8 cellular contexts compared by ENCODE assay signal in genomic region chr20:40945754-40946451, GRCh38.
DNase-seq lines count a peak whose midpoint lies in the region; ATAC-seq and TF ChIP-seq lines count a peak whose summit lies in the region.

No MANE protein-coding gene starts in this region.

- H3K27me3 Mint-ChIP-seq in CD14-positive monocyte (ENCODE audit: low read depth in 3 of 3) (peaks cover 0 to 4% (median 3%) of the 10 kb centered on the region in 3 donors), nephron progenitor cell (ENCODE audit: low read depth, poor library complexity) (peaks cover 44% of the 10 kb centered on the region)

- POLR2A ChIA-PET in HEK293T (lab: Yijun Ruan, JAX): no interaction called here
- POLR2A ChIA-PET in PC-9 (lab: Charles Lee; ENCODE audit: unreplicated experiment): no interaction called here

- TF ChIP-seq EP300 in esophagus muscularis mucosa (IDR thresholded peaks at IDR 0.05): no peak

- no peak for TF ChIP-seq POLR2A in esophagus muscularis mucosa (IDR thresholded peaks at IDR 0.05; ENCODE audit: low read depth)

- CTCF ChIA-PET in HEK293T (lab: Yijun Ruan, JAX) (interaction anchor here (0.5 to 1.3 kb wide), 9 partner anchors 11 to 1018 kb away, joined by 3 to 5 read pairs (median 3); no protein-coding TSS in a partner anchor), PC-9 (lab: Charles Lee) (interaction anchor here (1.7 kb wide), 1 partner anchor 204 kb away, joined by 5 read pairs; no protein-coding TSS in a partner anchor)

- no peaks in the 10 kb centered on the region for H3K9me2 ChIP-seq in PC-9 (ENCODE audit: insufficient read depth)

- H3K4me1 Mint-ChIP-seq in CD14-positive monocyte (peaks cover 34% of the 10 kb centered on the region), nephron progenitor cell (peaks cover 37% of the 10 kb centered on the region)

- H3K4me3 ChIP-seq in PC-9 (no peak overlapping the region), esophagus muscularis mucosa (no peak overlapping the region)

- H3K9me3 ChIP-seq in PC-9 (ENCODE audit: insufficient read depth, low read depth): no peaks in the 10 kb centered on the region
- H3K9me3 ChIP-seq in esophagus muscularis mucosa: no peaks in the 10 kb centered on the region

- intact Hi-C loops in CD14-positive monocyte (cut with micrococcal nuclease): loop anchor here (10.0 kb wide), 2 partner anchors 201 to 791 kb away; no protein-coding TSS in a partner anchor
- intact Hi-C loops in PC-9 (cut with micrococcal nuclease; ENCODE audit: unreplicated experiment): no loop called here
- intact Hi-C loops in esophagus muscularis mucosa (cut with DNase I): loop anchor here (5.0 kb wide), 1 partner anchor 204 kb away; no protein-coding TSS in a partner anchor

- no peak for ATAC-seq in HG02938 (IDR thresholded peaks at IDR 0.05; ENCODE audit: unreplicated experiment)

- H3F3A ChIP-seq in PC-9 (ENCODE audit: insufficient read depth, low read depth): no peaks in the 10 kb centered on the region

- WGBS in esophagus muscularis mucosa: 58% methylated on average over 12 of the region's 12 CpGs

- H3K9me3 Mint-ChIP-seq in CD14-positive monocyte (no peaks in the 10 kb centered on the region), nephron progenitor cell (no peaks in the 10 kb centered on the region)

- H3K79me2 ChIP-seq in PC-9 (ENCODE audit: low read depth): no peaks in the 10 kb centered on the region

- H4K20me1 ChIP-seq in PC-9 (ENCODE audit: insufficient read depth): no peaks in the 10 kb centered on the region

- H3K4me1 ChIP-seq in PC-9 (replicated peaks; ENCODE audit: insufficient read depth): peaks cover 14% of the 10 kb centered on the region
- H3K4me1 ChIP-seq in esophagus muscularis mucosa: no peaks in the 10 kb centered on the region

- no peak overlapping the region for H3K4me2 ChIP-seq in PC-9

- H3K27ac ChIP-seq in PC-9 (no peak overlapping the region), esophagus muscularis mucosa (replicated peaks in 1 of 4) (no peak overlapping the region)

- H3K27ac Mint-ChIP-seq in CD14-positive monocyte: no peak overlapping the region
- no peak overlapping the region for H3K27ac Mint-ChIP-seq in nephron progenitor cell

- H3K36me3 ChIP-seq in PC-9 (ENCODE audit: low read depth): no peaks in the 10 kb centered on the region
- H3K36me3 ChIP-seq in esophagus muscularis mucosa: no peaks in the 10 kb centered on the region

- H3K4me3 Mint-ChIP-seq in CD14-positive monocyte (no peak overlapping the region), nephron progenitor cell (no peak overlapping the region)

- peaks cover 0 to 4% of the 10 kb centered on the region in 2 donors for H3K36me3 Mint-ChIP-seq in CD14-positive monocyte
- no peaks in the 10 kb centered on the region for H3K36me3 Mint-ChIP-seq in nephron progenitor cell (ENCODE audit: low read depth)

- H3K27me3 ChIP-seq in PC-9 (ENCODE audit: insufficient read depth, low read depth): peaks cover 21% of the 10 kb centered on the region
- H3K27me3 ChIP-seq in esophagus muscularis mucosa: peaks cover 0 to 20% (median 0%) of the 10 kb centered on the region in 4 donors

- H2AFZ ChIP-seq in PC-9: no peak overlapping the region

- TF ChIP-seq CTCF in CD14-positive monocyte (IDR thresholded peaks at IDR 0.05) (peak; percentile 35), PC-9 (conservative IDR thresholded peaks at IDR 0.05) (peak; percentile 53; the same call in 1 of the 2 replicates), esophagus muscularis mucosa (IDR thresholded peaks at IDR 0.05) (peak in 2 of 3 experiments; percentile 34 to 38), nephron progenitor cell (IDR thresholded peaks at IDR 0.05) (peak; percentile 55)

- BruUV-seq in PC-9 (replicated peaks; lab: Mats Ljungman, UMichigan): no TSS peak

- DNase-seq in CD14-positive monocyte (ENCODE audit: low spot score): no peak
- DNase-seq in HEK293T (ENCODE audit: extremely low spot score): peak; percentile 78
- DNase-seq in PC-9: peak; percentile 18 to 31
- DNase-seq in esophagus muscularis mucosa (ENCODE audit: extremely low spot score): no peak
- DNase-seq in nephron progenitor cell: peak; percentile 69
- DNase-seq in T-helper 1 cell: no peak
- no peak for DNase-seq in GM19240 (ENCODE audit: insufficient read length, low spot score)

TF ChIP-seq in HEK293T, 16 proteins besides CTCF, POLR2A, EP300 and RAD21:
- no peak for TF ChIP-seq ARNT (IDR thresholded peaks at IDR 0.05)
- no peak for TF ChIP-seq BHLHE40 (IDR thresholded peaks at IDR 0.05; ENCODE audit: borderline replicate concordance)
- TF ChIP-seq FOXM1 (IDR thresholded peaks at IDR 0.05; ENCODE audit: borderline replicate concordance): no peak
- no peak for TF ChIP-seq SUZ12 (IDR thresholded peaks at IDR 0.05)
- no peak for TF ChIP-seq ELF4 (IDR thresholded peaks at IDR 0.05)
- no peak for TF ChIP-seq HDGF (IDR thresholded peaks at IDR 0.05; ENCODE audit: borderline replicate concordance)
- no peak for TF ChIP-seq NFRKB (IDR thresholded peaks at IDR 0.05)
- TF ChIP-seq, protein P1, sequence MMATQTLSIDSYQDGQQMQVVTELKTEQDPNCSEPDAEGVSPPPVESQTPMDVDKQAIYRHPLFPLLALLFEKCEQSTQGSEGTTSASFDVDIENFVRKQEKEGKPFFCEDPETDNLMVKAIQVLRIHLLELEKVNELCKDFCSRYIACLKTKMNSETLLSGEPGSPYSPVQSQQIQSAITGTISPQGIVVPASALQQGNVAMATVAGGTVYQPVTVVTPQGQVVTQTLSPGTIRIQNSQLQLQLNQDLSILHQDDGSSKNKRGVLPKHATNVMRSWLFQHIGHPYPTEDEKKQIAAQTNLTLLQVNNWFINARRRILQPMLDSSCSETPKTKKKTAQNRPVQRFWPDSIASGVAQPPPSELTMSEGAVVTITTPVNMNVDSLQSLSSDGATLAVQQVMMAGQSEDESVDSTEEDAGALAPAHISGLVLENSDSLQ (IDR thresholded peaks at IDR 0.05): no peak
- TF ChIP-seq CTBP1 (IDR thresholded peaks at IDR 0.05; ENCODE audit: borderline replicate concordance): no peak
- TF ChIP-seq SP1 (IDR thresholded peaks at IDR 0.05): no peak
- no peak for TF ChIP-seq ZNF384 (IDR thresholded peaks at IDR 0.05)
- TF ChIP-seq FOXA1 (IDR thresholded peaks at IDR 0.05): no peak
- TF ChIP-seq TARDBP (IDR thresholded peaks at IDR 0.05): no peak

Comparison
In these comparisons a context has a peak if more than half of its experiments do, and no peak if none do; other contexts are left out.
1. DNase-seq: peak in HEK293T (single experiment), PC-9 (2 of 2) and nephron progenitor cell (single experiment); none in CD14-positive monocyte (single experiment), esophagus muscularis mucosa (single experiment), T-helper 1 cell (0 of 5) and GM19240 (single experiment).
2. Peak in every context shown above with its lines, with median percentiles within 50 percentile points of each other: CTCF ChIP-seq.